Comparison of ENCODE assay signal across 1 cellular context in genomic region chr3:195172896-195173295, GRCh38.
TF ChIP-seq lines count a peak whose summit lies in the region.

No MANE protein-coding gene starts in this region.

TF ChIP-seq in GM23338, 12 proteins besides CTCF, POLR2A, EP300 and RAD21 (continued from another document):
- TF ChIP-seq REST (IDR thresholded peaks at IDR 0.05; ENCODE audit: unreplicated experiment): no peak
- TF ChIP-seq CREB1 (CRISPR knock-in tag; IDR thresholded peaks at IDR 0.05; ENCODE audit: low read depth): no peak
- TF ChIP-seq ZNF462 (CRISPR knock-in tag; IDR thresholded peaks at IDR 0.05): no peak
- TF ChIP-seq NANOG (IDR thresholded peaks at IDR 0.05; ENCODE audit: borderline replicate concordance): no peak
- no peak for TF ChIP-seq EZH2phosphoT487 (IDR thresholded peaks at IDR 0.05; ENCODE audit: unreplicated experiment)
- no peak for TF ChIP-seq STAT1 (IDR thresholded peaks at IDR 0.05; ENCODE audit: unreplicated experiment)
- TF ChIP-seq ZNF331 (CRISPR knock-in tag; IDR thresholded peaks at IDR 0.05; ENCODE audit: low read depth): no peak
- TF ChIP-seq JUNB (IDR thresholded peaks at IDR 0.05; ENCODE audit: unreplicated experiment): no peak
- no peak for TF ChIP-seq POLR2AphosphoS5 (IDR thresholded peaks at IDR 0.05; ENCODE audit: low read depth)
TF ChIP-seq in GM23338: peak in this region for 0.
